9 cellular contexts compared by ENCODE assay signal in genomic region chr19:18839465-18840287, GRCh38. TPM values are rescaled to one million over a fixed set of nuclear protein-coding genes. Genes with fewer than 3 reads are reported as not detected.
A peak's percentile ranks its signal among the peaks of the same experiment; 100 is the strongest.
DNase-seq lines count a peak whose midpoint lies in the region; ATAC-seq and TF ChIP-seq lines count a peak whose summit lies in the region.
"Had no signal": no experiment of that assay in that cellular context is flagged by ENCODE, and none has a peak within 500 bp of the region (broad histone marks: within the 10 kb centered on the region; RNA-seq: fewer than 3 reads in every experiment).

No MANE protein-coding gene starts in this region.

- no peak overlapping the region for H2AFZ ChIP-seq in fibroblast of lung (ENCODE audit: low read length)

- H3K36me3 ChIP-seq in NT2/D1 (ENCODE audit: insufficient read depth, insufficient read length, low read length) (peaks cover 60% of the 10 kb centered on the region), fibroblast of lung (ENCODE audit: control insufficient read depth, insufficient read depth, low read length) (peaks cover 6% of the 10 kb centered on the region)

- peak overlapping the region; percentile 81 for H3K27ac Mint-ChIP-seq in progenitor cell of endocrine pancreas

- H3K4me1 ChIP-seq in NT2/D1 (ENCODE audit: insufficient read depth, insufficient read length) (peaks cover 23% of the 10 kb centered on the region), fibroblast of lung (ENCODE audit: control insufficient read depth, extremely low read depth, insufficient read depth, low read length) (peaks cover 12% of the 10 kb centered on the region)

- H3K9ac ChIP-seq in NT2/D1 (ENCODE audit: insufficient read length, low read depth): peak overlapping the region; percentile 21
- H3K9ac ChIP-seq in fibroblast of lung (ENCODE audit: insufficient read depth, low read length): no peak overlapping the region

- peaks cover 95% of the 10 kb centered on the region for H3K79me2 ChIP-seq in fibroblast of lung (ENCODE audit: control insufficient read depth, insufficient read depth, low read length)

- H3K9me3 ChIP-seq in NT2/D1 (ENCODE audit: insufficient read depth, low read length) (no peaks in the 10 kb centered on the region), fibroblast of lung (ENCODE audit: control insufficient read depth, insufficient read depth, low read depth, low read length) (no peaks in the 10 kb centered on the region)

- TF ChIP-seq CTCF in fibroblast of lung (conservative IDR thresholded peaks at IDR 0.05 in 1 of 2, IDR thresholded peaks at IDR 0.05 in 1 of 2; ENCODE audit: low read depth in 1 of 2, low read length in 2 of 2) (no peak), progenitor cell of endocrine pancreas (IDR thresholded peaks at IDR 0.05; ENCODE audit: unreplicated experiment) (no peak)

- no peaks in the 10 kb centered on the region for H3K27me3 ChIP-seq in NT2/D1 (ENCODE audit: insufficient read depth, insufficient read length)
- no peaks in the 10 kb centered on the region for H3K27me3 ChIP-seq in fibroblast of lung (ENCODE audit: control insufficient read depth, insufficient read depth, low read length)

- peaks cover 13% of the 10 kb centered on the region for H4K20me1 ChIP-seq in fibroblast of lung (ENCODE audit: control insufficient read depth, extremely low read depth, insufficient read depth, low read length)

- DNase-seq in EL: peak; percentile 25
- DNase-seq in NT2/D1 (ENCODE audit: low read depth, low spot score): no peak
- peak in 1 of 2 donors; percentile 37 for DNase-seq in fibroblast of lung (ENCODE audit: low read depth in 2 of 2)
- DNase-seq in progenitor cell of endocrine pancreas (ENCODE audit: low spot score, unreplicated experiment): no peak
- DNase-seq in islet precursor cell: no peak
- no peak for DNase-seq in DMS 273 (lab: John Stamatoyannopoulos, UW; ENCODE audit: unreplicated experiment)
- DNase-seq: NCI-H1105 treated with DMSO at 0.1 percent for 48 hours had no signal

- no peak overlapping the region for H3K4me2 ChIP-seq in fibroblast of lung (ENCODE audit: extremely low read depth, insufficient read depth, low read length)

- H3K27ac ChIP-seq in fibroblast of lung (ENCODE audit: insufficient read depth, low read length): peak overlapping the region; percentile 20

- H3K36me3 Mint-ChIP-seq in progenitor cell of endocrine pancreas (ENCODE audit: insufficient read depth): peaks cover 7% of the 10 kb centered on the region

- ATAC-seq in HG02759 (IDR thresholded peaks at IDR 0.05; ENCODE audit: unreplicated experiment): no peak
- no peak for ATAC-seq in HG03045 (IDR thresholded peaks at IDR 0.05; ENCODE audit: unreplicated experiment)

- H3K4me1 Mint-ChIP-seq in progenitor cell of endocrine pancreas (ENCODE audit: low read depth): peaks cover 43% of the 10 kb centered on the region

- H3K4me3 ChIP-seq in NT2/D1 (ENCODE audit: insufficient read length, low read depth) (no peak overlapping the region), fibroblast of lung (replicated peaks in 1 of 4; ENCODE audit: control extremely low read depth in 1 of 4, insufficient read depth in 1 of 4, low read depth in 3 of 4, low read length in 4 of 4) (no peak overlapping the region)

- H3K9me3 Mint-ChIP-seq in progenitor cell of endocrine pancreas (ENCODE audit: low read depth): no peaks in the 10 kb centered on the region

- H3K27me3 Mint-ChIP-seq in progenitor cell of endocrine pancreas: no peaks in the 10 kb centered on the region

- H3K4me3 Mint-ChIP-seq in progenitor cell of endocrine pancreas (ENCODE audit: low read depth): no peak overlapping the region

RNA-seq across cellular contexts. Expression of gene UPF1, which starts 7.9 kb away (rescaled TPM):
- total RNA-seq in fibroblast of lung (42.4 and 57.1 TPM in 2 replicates), progenitor cell of endocrine pancreas (87.1 and 90.9 TPM in 2 replicates)
- 20.5 and 28.1 TPM in 2 replicates for polyA plus RNA-seq in fibroblast of lung
- polyA plus RNA-seq in fibroblast of lung (2012): 28.7 and 32.9 TPM in 2 replicates
- 98.4 and 197 TPM in 2 replicates for polyA minus RNA-seq in fibroblast of lung (ENCODE audit: low replicate concordance)

RNA-seq across cellular contexts. Expression of gene COMP, which starts 48.6 kb away (rescaled TPM):
- total RNA-seq in fibroblast of lung: 0.17 and 0.26 TPM in 2 replicates
- polyA plus RNA-seq in fibroblast of lung: 0.05 and 0.11 TPM in 2 replicates
- polyA plus RNA-seq in fibroblast of lung (2012): 0.08 and 0.16 TPM in 2 replicates
- polyA minus RNA-seq in fibroblast of lung (ENCODE audit: low replicate concordance): not detected in 2 replicates
- total RNA-seq in progenitor cell of endocrine pancreas: 0.13 and 0.24 TPM in 2 replicates

RNA-seq across cellular contexts. Expression of gene CERS1, which starts 56.3 kb away (rescaled TPM):
- total RNA-seq in fibroblast of lung (1.5 and 1.7 TPM in 2 replicates), progenitor cell of endocrine pancreas (20.1 and 20.9 TPM in 2 replicates)
- 0.23 and 1.4 TPM in 2 replicates for polyA plus RNA-seq in fibroblast of lung
- polyA plus RNA-seq in fibroblast of lung (2012): 0.42 and 2.2 TPM in 2 replicates
- polyA minus RNA-seq in fibroblast of lung (ENCODE audit: low replicate concordance): 3.7 and 9.2 TPM in 2 replicates
